Comparison of ENCODE assay signal across 2 cellular contexts in genomic region chr1:119673171-119673940, GRCh38.
TF ChIP-seq lines count a peak whose summit lies in the region.

No MANE protein-coding gene starts in this region.

TF ChIP-seq in HCT116, 20 proteins besides CTCF, POLR2A, EP300 and RAD21:
- TF ChIP-seq REST (IDR thresholded peaks at IDR 0.05; ENCODE audit: low read depth) (no peak), SP1 (IDR thresholded peaks at IDR 0.05; ENCODE audit: low read depth) (no peak), YY1 (IDR thresholded peaks at IDR 0.05; ENCODE audit: extremely low read depth, insufficient replicate concordance, low read depth, low read length) (no peak), EZH2 (IDR thresholded peaks at IDR 0.05) (no peak), ELF1 (IDR thresholded peaks at IDR 0.05; ENCODE audit: borderline replicate concordance, low read depth) (no peak), JUND (IDR thresholded peaks at IDR 0.05) (no peak), TCF7L2 (IDR thresholded peaks at IDR 0.05; ENCODE audit: borderline replicate concordance, extremely low read depth, insufficient read depth, insufficient read length) (no peak), ZBTB33 (IDR thresholded peaks at IDR 0.05; ENCODE audit: extremely low read depth, insufficient replicate concordance, low read length) (no peak), CBX3 (IDR thresholded peaks at IDR 0.05; ENCODE audit: low read depth) (no peak), FOSL1 (IDR thresholded peaks at IDR 0.05; ENCODE audit: low read depth) (no peak), SIN3A (IDR thresholded peaks at IDR 0.05; ENCODE audit: low read depth) (no peak), MAX (IDR thresholded peaks at IDR 0.05) (no peak)
TF ChIP-seq in HCT116: peak in this region for 0.

TF ChIP-seq in WTC11, 78 proteins besides CTCF, POLR2A, EP300 and RAD21:
- TF ChIP-seq OVOL2 (CRISPR knock-in tag; IDR thresholded peaks at IDR 0.05; ENCODE audit: borderline replicate concordance) (no peak), PREB (CRISPR knock-in tag; IDR thresholded peaks at IDR 0.05; ENCODE audit: borderline replicate concordance) (no peak), GABPB1 (CRISPR knock-in tag; IDR thresholded peaks at IDR 0.05) (no peak), ZNF232 (CRISPR knock-in tag; IDR thresholded peaks at IDR 0.05) (no peak), GRHL2 (CRISPR knock-in tag; IDR thresholded peaks at IDR 0.05; ENCODE audit: insufficient replicate concordance, severe bottlenecking) (no peak), ZNF317 (CRISPR knock-in tag; IDR thresholded peaks at IDR 0.05; ENCODE audit: borderline replicate concordance, low read depth) (no peak), EMX1 (CRISPR knock-in tag; IDR thresholded peaks at IDR 0.05) (no peak), NR1H2 (CRISPR knock-in tag; IDR thresholded peaks at IDR 0.05) (no peak), MXD4 (CRISPR knock-in tag; IDR thresholded peaks at IDR 0.05; ENCODE audit: borderline replicate concordance) (no peak), FOXK1 (CRISPR knock-in tag; IDR thresholded peaks at IDR 0.05) (no peak), TEAD4 (CRISPR knock-in tag; IDR thresholded peaks at IDR 0.05) (no peak), TCF7 (CRISPR knock-in tag; IDR thresholded peaks at IDR 0.05; ENCODE audit: low read depth) (no peak), HMGXB4 (CRISPR knock-in tag; IDR thresholded peaks at IDR 0.05) (no peak), MLX (CRISPR knock-in tag; IDR thresholded peaks at IDR 0.05) (no peak), ZNF138 (CRISPR knock-in tag; conservative IDR thresholded peaks at IDR 0.05) (no peak), IRF1 (CRISPR knock-in tag; IDR thresholded peaks at IDR 0.05) (no peak), ZNF281 (CRISPR knock-in tag; IDR thresholded peaks at IDR 0.05) (no peak), ZNF263 (CRISPR knock-in tag; IDR thresholded peaks at IDR 0.05; ENCODE audit: low read depth) (no peak)
TF ChIP-seq in WTC11: peak in this region for 0.
